15 cellular contexts compared by ENCODE assay signal in genomic region chr12:85985996-85986395, GRCh38.
"Had no signal": no experiment of that assay in that cellular context is flagged by ENCODE, and none has a peak within 500 bp of the region (broad histone marks: within the 10 kb centered on the region; RNA-seq: fewer than 3 reads in every experiment).

No MANE protein-coding gene starts in this region.

- H3K4me2 ChIP-seq: smooth muscle cell had no signal

- H3K27me3 ChIP-seq: right lobe of liver had no signal

- DNase-seq: activated CD4-positive, alpha-beta T cell treated with anti-CD3 and anti-CD28 coated beads for 1 hour; activated CD4-positive, alpha-beta T cell treated with anti-CD3 and anti-CD28 coated beads, Interleukin-2, amount 50 U/mL, for 4 hours; activated naive CD4-positive, alpha-beta T cell treated with anti-CD3 and anti-CD28 coated beads, Interleukin-2, amount 50 U/mL, for 16 hours; dermis blood vessel endothelial cell; effector memory CD8-positive, alpha-beta T cell; foreskin melanocyte; psoas muscle; right lobe of liver; stimulated activated CD4-positive, alpha-beta T cell treated with anti-CD3 and anti-CD28 coated beads, Interleukin-4, amount 100 ng/mL, for 4 hours; stimulated activated CD8-positive, alpha-beta memory T cell treated with anti-CD3 and anti-CD28 coated beads, Interleukin-4, amount 100 ng/mL, for 48 hours; stimulated activated naive CD8-positive, alpha-beta T cell treated with anti-CD3 and anti-CD28 coated beads, Interleukin-15, Interleukin-2, amounts not matched to agents 100 U/mL and 50 U/mL, for 24 hours; trophoblast cell had no signal

- H3K27ac ChIP-seq: epithelial cell of prostate, psoas muscle, right lobe of liver, VCaP had no signal

- H3K4me3 ChIP-seq: psoas muscle, right lobe of liver, smooth muscle cell had no signal

- ATAC-seq: effector memory CD8-positive, alpha-beta T cell; psoas muscle; right lobe of liver; stimulated activated naive CD8-positive, alpha-beta T cell treated with anti-CD3 and anti-CD28 coated beads, Interleukin-15, Interleukin-2, amounts not matched to agents 100 U/mL and 50 U/mL, for 24 hours had no signal

- H3K4me1 ChIP-seq: psoas muscle, right lobe of liver had no signal

- H3K36me3 ChIP-seq: right lobe of liver had no signal

- H3K9me3 ChIP-seq: psoas muscle, right lobe of liver had no signal
